Comparison of ENCODE assay signal across 20 cellular contexts in the genomic region with DNA sequence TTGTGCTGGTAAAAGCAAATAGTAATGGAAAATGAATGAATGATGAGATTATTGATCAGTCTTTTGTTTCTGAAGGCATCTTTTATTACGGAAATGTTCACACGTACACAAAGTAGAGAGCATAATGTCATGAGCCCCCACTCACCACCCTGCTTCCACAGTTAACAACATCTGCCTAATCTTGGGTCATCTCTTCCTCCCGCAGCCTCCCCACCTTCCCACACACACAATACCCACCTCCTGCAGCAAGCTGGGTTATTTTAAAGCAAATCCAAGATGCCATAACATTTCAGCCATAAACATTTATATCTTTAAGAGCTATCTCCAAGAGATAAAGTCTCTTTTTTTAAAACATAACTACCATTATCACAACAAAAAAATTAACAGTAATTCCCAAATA. TPM values are rescaled to one million over a fixed set of nuclear protein-coding genes. Genes with fewer than 3 reads are reported as not detected.
"Had no signal": no experiment of that assay in that cellular context is flagged by ENCODE, and none has a peak within 500 bp of the region (broad histone marks: within the 10 kb centered on the region; RNA-seq: fewer than 3 reads in every experiment).

No MANE protein-coding gene starts in this region.

- H3K36me3 ChIP-seq: esophagus squamous epithelium, left ventricle myocardium inferior, lower lobe of right lung, neutrophil, spleen, thoracic aorta, transverse colon had no signal

- FAIRE-seq: keratinocyte had no signal

- H3K27me3 ChIP-seq: esophagus squamous epithelium, foreskin keratinocyte had no signal

- H3K4me1 ChIP-seq: esophagus squamous epithelium, lower lobe of right lung, transverse colon had no signal

- DNase-seq: effector memory CD4-positive, alpha-beta T cell; esophagus squamous epithelium; foreskin keratinocyte; immature natural killer cell; left ventricle myocardium inferior; lower lobe of right lung; midbrain; naive B cell; stimulated activated CD4-positive, alpha-beta T cell treated with anti-CD3 and anti-CD28 coated beads, Interleukin-15, amount 100 ng/mL, for 24 hours; stimulated activated CD4-positive, alpha-beta T cell treated with anti-CD3 and anti-CD28 coated beads, Interleukin-1b, Interleukin-23, amount 100 ng/mL, for 48 hours; stimulated activated CD4-positive, alpha-beta T cell treated with anti-CD3 and anti-CD28 coated beads, Interleukin-4, amount 100 ng/mL, for 4 hours; stimulated activated naive B cell treated with anti-CD40 and anti-IgM and Interleukin-4, amounts not matched to agents 10 μg/mL and 1 μg/mL and 100 μg/mL, for 72 hours; stimulated activated naive CD8-positive, alpha-beta T cell treated with anti-CD3 and anti-CD28 coated beads, Interleukin-15, amount 100 ng/mL, for 72 hours; substantia nigra; transverse colon had no signal

- H3K27ac ChIP-seq: esophagus squamous epithelium, foreskin keratinocyte, left ventricle myocardium inferior, lower lobe of right lung, neutrophil, spleen, thoracic aorta, transverse colon had no signal

- H3K4me3 ChIP-seq: esophagus squamous epithelium, left ventricle myocardium inferior, lower lobe of right lung, spleen, thoracic aorta, transverse colon had no signal

- H3K9me3 ChIP-seq: esophagus squamous epithelium, lower lobe of right lung, neutrophil had no signal

- ATAC-seq: foreskin keratinocyte; lower lobe of right lung; sciatic nerve; stimulated activated naive CD8-positive, alpha-beta T cell treated with anti-CD3 and anti-CD28 coated beads, Interleukin-15, amount 100 ng/mL, for 72 hours had no signal

RNA-seq across cellular contexts. Expression of a gene that starts 36.3 kb away (rescaled TPM):
- polyA plus RNA-seq: immature natural killer cell had no signal
